In the genomic region with DNA sequence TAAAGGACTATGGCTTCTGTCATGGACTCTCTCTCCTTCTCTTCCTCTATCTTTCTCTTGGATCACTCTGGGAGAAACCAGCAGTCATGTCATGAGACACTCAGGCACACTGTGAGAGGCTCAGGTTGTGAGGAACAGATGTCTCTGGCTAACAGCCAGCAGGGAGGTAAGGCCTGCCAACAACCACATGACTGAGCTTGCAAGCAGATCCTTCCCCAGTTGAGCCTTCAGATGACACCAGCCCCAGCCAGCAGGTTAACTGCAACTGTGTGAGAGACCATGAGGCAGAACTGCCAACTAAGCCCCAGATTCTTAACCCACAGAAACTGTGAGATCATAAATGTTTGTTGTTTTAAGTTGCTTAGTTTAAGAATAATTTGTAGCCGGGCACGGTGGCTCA, we compare ENCODE assay signal across 18 cellular contexts.
DNase-seq lines count a peak whose midpoint lies in the region; ATAC-seq and TF ChIP-seq lines count a peak whose summit lies in the region.
"Had no signal": no experiment of that assay in that cellular context is flagged by ENCODE, and none has a peak within 500 bp of the region (broad histone marks: within the 10 kb centered on the region; RNA-seq: fewer than 3 reads in every experiment).

No MANE protein-coding gene starts in this region.

- TF ChIP-seq CTCF in natural killer cell (IDR thresholded peaks at IDR 0.05) = no peak
- TF ChIP-seq CTCF in mammary epithelial cell (conservative IDR thresholded peaks at IDR 0.05 in 1 of 2, IDR thresholded peaks at IDR 0.05 in 1 of 2; ENCODE audit: extremely low read depth in 1 of 2, insufficient read depth in 1 of 2, low read depth in 1 of 2, low read length in 2 of 2) = no peak
- no peak for TF ChIP-seq CTCF in thoracic aorta (IDR thresholded peaks at IDR 0.05)

- H3K4me2 ChIP-seq in mammary epithelial cell (ENCODE audit: insufficient read depth, low read depth, low read length) = no peak overlapping the region

- H4K20me1 ChIP-seq in mammary epithelial cell (ENCODE audit: insufficient read depth, low read length) = no peaks in the 10 kb centered on the region

- no peak for ATAC-seq in natural killer cell treated with Interleukin-12 subunit alpha and Interleukin-12 subunit beta and Interleukin-15 and Interleukin-18, amount 100 ng/mL, for 72 hours
- ATAC-seq in natural killer cell (no peak), thoracic aorta (ENCODE audit: insufficient number of reproducible peaks, low FRiP score, low read depth) (no peak), GM19467 (IDR thresholded peaks at IDR 0.05; ENCODE audit: unreplicated experiment) (no peak)
- ATAC-seq: heart right ventricle, left lung, right lobe of liver, WTC11 had no signal

- H3K36me3 ChIP-seq in mammary epithelial cell (ENCODE audit: insufficient read depth, low read length) (no peaks in the 10 kb centered on the region), thoracic aorta (no peaks in the 10 kb centered on the region)
- H3K36me3 ChIP-seq: heart right ventricle, left lung, right lobe of liver, SJSA1 had no signal

- peaks cover 41 to 48% of the 10 kb centered on the region in 2 donors for H3K4me1 Mint-ChIP-seq in natural killer cell treated with Interleukin-12 subunit alpha and Interleukin-12 subunit beta and Interleukin-15 and Interleukin-18, amount 100 ng/mL, for 72 hours (ENCODE audit: low read depth in 2 of 2)
- H3K4me1 Mint-ChIP-seq in natural killer cell = peaks cover 19 to 29% of the 10 kb centered on the region in 2 donors
- H3K4me1 Mint-ChIP-seq: endodermal cell, WTC11 had no signal

- H3K4me1 ChIP-seq in mammary epithelial cell (ENCODE audit: insufficient read depth, low read length) (peaks cover 15% of the 10 kb centered on the region), thoracic aorta (ENCODE audit: control insufficient read depth in 1 of 2, low read depth in 2 of 2) (peaks cover 26 to 48% of the 10 kb centered on the region in 2 donors)
- H3K4me1 ChIP-seq: right lobe of liver had no signal

- no peak overlapping the region for H3K9ac ChIP-seq in mammary epithelial cell (ENCODE audit: insufficient read depth, low read length)

- WGBS in mammary epithelial cell (ENCODE audit: low coverage, missing lambda C conversion rate) = 60% methylated on average over 2 of the region's 2 CpGs

- intact Hi-C loops in natural killer cell (cut with micrococcal nuclease) = no loop called here
- intact Hi-C loops in mammary epithelial cell (cut with micrococcal nuclease) = no loop called here

- no peak overlapping the region for H3K27ac ChIP-seq in mammary epithelial cell (ENCODE audit: insufficient read depth, low read depth, low read length)
- peak overlapping the region; percentile 75 to 77 for H3K27ac ChIP-seq in thoracic aorta
- H3K27ac ChIP-seq: heart right ventricle, left lung, right lobe of liver, SJSA1 had no signal

- peaks cover 7% of the 10 kb centered on the region for H3K9me3 Mint-ChIP-seq in natural killer cell treated with Interleukin-12 subunit alpha and Interleukin-12 subunit beta and Interleukin-15 and Interleukin-18, amount 100 ng/mL, for 72 hours
- H3K9me3 Mint-ChIP-seq in natural killer cell = peaks cover 0 to 8% of the 10 kb centered on the region in 2 donors

- H3K27ac Mint-ChIP-seq in natural killer cell treated with Interleukin-12 subunit alpha and Interleukin-12 subunit beta and Interleukin-15 and Interleukin-18, amount 100 ng/mL, for 72 hours = peak overlapping the region; percentile 49 to 81
- peak overlapping the region in 1 of 2 donors; percentile 65 for H3K27ac Mint-ChIP-seq in natural killer cell
- H3K27ac Mint-ChIP-seq: endodermal cell, WTC11 had no signal

- BruUV-seq in mammary epithelial cell (replicated peaks; lab: Mats Ljungman, UMichigan) = no TSS peak

- DNase-seq in natural killer cell treated with Interleukin-12 subunit alpha and Interleukin-12 subunit beta and Interleukin-15 and Interleukin-18, amount 100 ng/mL, for 72 hours (ENCODE audit: low spot score) = no peak
- DNase-seq in natural killer cell (no peak), NCI-H2171 (lab: John Stamatoyannopoulos, UW) (peak; percentile 92), mammary epithelial cell (peak; percentile 75), thoracic aorta (ENCODE audit: low spot score) (no peak), T-helper 9 cell (no peak), SKM-1 treated with dmso at 0.1 percent for 144 hours (lab: John Stamatoyannopoulos, UW; ENCODE audit: unreplicated experiment) (no peak)
- DNase-seq: aorta, endodermal cell, H7, heart right ventricle, left lung, MV-4-11, naive B cell, right lobe of liver had no signal

- no peaks in the 10 kb centered on the region for H3K27me3 ChIP-seq in mammary epithelial cell (ENCODE audit: insufficient read depth, low read length)
- no peaks in the 10 kb centered on the region for H3K27me3 ChIP-seq in thoracic aorta (replicated peaks; ENCODE audit: insufficient read depth)
- H3K27me3 ChIP-seq: heart right ventricle, left lung, right lobe of liver, SJSA1 had no signal

- dilution Hi-C loops in mammary epithelial cell (cut with HindIII; ENCODE audit: low sequenced_read_pairs) = no loop called here

- CTCF ChIA-PET in mammary epithelial cell (lab: Charles Lee; ENCODE audit: low non-redundant PET) = no interaction called here

- H3K4me3 ChIP-seq in mammary epithelial cell (replicated peaks in 1 of 3; ENCODE audit: insufficient read depth in 1 of 3, low read depth in 2 of 3, low read length in 3 of 3) (no peak overlapping the region), thoracic aorta (no peak overlapping the region)
- H3K4me3 ChIP-seq: heart right ventricle, left lung, right lobe of liver, SJSA1 had no signal

- H3K9me3 ChIP-seq in mammary epithelial cell (replicated peaks; ENCODE audit: insufficient read depth, low read length) = peaks cover 15% of the 10 kb centered on the region
- H3K9me3 ChIP-seq in thoracic aorta = no peaks in the 10 kb centered on the region
- H3K9me3 ChIP-seq: right lobe of liver had no signal

- no peaks in the 10 kb centered on the region for H3K27me3 Mint-ChIP-seq in natural killer cell treated with Interleukin-12 subunit alpha and Interleukin-12 subunit beta and Interleukin-15 and Interleukin-18, amount 100 ng/mL, for 72 hours
- H3K27me3 Mint-ChIP-seq in natural killer cell (ENCODE audit: low read depth in 2 of 2) = no peaks in the 10 kb centered on the region
- H3K27me3 Mint-ChIP-seq: naive B cell had no signal

- H3K36me3 Mint-ChIP-seq in natural killer cell treated with Interleukin-12 subunit alpha and Interleukin-12 subunit beta and Interleukin-15 and Interleukin-18, amount 100 ng/mL, for 72 hours = peaks cover 27% of the 10 kb centered on the region
- H3K36me3 Mint-ChIP-seq in natural killer cell = peaks cover 7% of the 10 kb centered on the region
- H3K36me3 Mint-ChIP-seq: WTC11 had no signal

- no peak overlapping the region for H3K4me3 Mint-ChIP-seq in natural killer cell treated with Interleukin-12 subunit alpha and Interleukin-12 subunit beta and Interleukin-15 and Interleukin-18, amount 100 ng/mL, for 72 hours
- H3K4me3 Mint-ChIP-seq in natural killer cell = no peak overlapping the region
- H3K4me3 Mint-ChIP-seq: endodermal cell, WTC11 had no signal

- in situ Hi-C loops in mammary epithelial cell (cut with MboI; ENCODE audit: low sequenced_read_pairs in 2 of 2) = no loop called here

- no peaks in the 10 kb centered on the region for H3K79me2 ChIP-seq in mammary epithelial cell (ENCODE audit: insufficient read depth, low read length)

- H2AFZ ChIP-seq in mammary epithelial cell (ENCODE audit: low read depth, low read length) = no peak overlapping the region

Comparison
In these comparisons a context has a peak if more than half of its experiments do, and no peak if none do; other contexts are left out.
1. DNase-seq: peak in NCI-H2171 (single experiment) and mammary epithelial cell (single experiment); none in natural killer cell treated with Interleukin-12 subunit alpha and Interleukin-12 subunit beta and Interleukin-15 and Interleukin-18, amount 100 ng/mL, for 72 hours (single experiment), natural killer cell (single experiment), thoracic aorta (single experiment), T-helper 9 cell (single experiment) and SKM-1 treated with dmso at 0.1 percent for 144 hours (single experiment).